In the genomic region with DNA sequence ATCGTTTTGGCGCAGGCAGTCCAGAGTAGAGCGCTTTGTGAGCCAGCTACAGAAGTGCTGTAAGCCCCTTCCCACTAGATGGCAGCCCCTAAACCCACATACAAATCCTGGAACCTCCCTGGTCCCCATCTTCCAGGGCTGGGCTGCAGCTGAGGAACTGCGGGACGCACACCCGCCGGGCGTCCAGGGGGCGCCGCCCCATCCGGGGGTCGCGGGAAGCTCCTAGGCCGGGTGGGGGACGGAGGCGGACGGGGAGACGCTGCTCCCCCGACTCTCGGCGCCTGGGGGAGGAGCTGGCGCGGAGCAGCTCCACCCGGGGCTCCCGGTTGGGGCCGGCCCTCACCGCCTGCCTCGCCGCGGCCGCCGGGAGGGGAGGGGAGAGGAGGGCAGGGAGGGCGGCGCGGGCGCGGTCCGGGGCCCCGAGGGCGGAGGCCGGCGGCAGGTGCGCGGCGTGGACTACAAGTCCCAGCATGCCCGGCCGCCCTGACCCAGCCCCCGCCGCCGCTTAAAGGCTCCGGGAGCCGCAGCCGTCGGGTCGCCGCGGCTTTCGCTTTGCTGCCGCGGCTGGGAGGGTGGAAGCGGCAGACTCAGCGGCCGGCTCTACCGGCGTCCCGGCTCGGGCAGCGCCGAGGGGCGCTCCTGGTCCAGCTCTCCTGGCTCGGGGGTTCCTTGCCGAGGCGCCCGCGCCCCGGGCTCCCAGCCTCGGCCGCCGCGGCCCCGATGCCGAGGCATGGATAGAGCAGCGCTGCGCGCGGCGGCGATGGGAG, we compare ENCODE assay signal across 8 cellular contexts. TPM values are rescaled to one million over a fixed set of nuclear protein-coding genes. Genes with fewer than 3 reads are reported as not detected.
DNase-seq lines count a peak whose midpoint lies in the region; ATAC-seq and TF ChIP-seq lines count a peak whose summit lies in the region.

A gene (plus strand): TSS at position 535 of the 767 bp plus-strand sequence. CDS start 196 bp downstream, at position 731.

- POLR2A ChIA-PET in activated CD4-positive, alpha-beta memory T cell treated with anti-CD3 and anti-CD28 coated beads for 36 hours (lab: Charles Lee) = interaction anchor here (0.9 to 3.7 kb wide), 7 partner anchors 10 to 161 kb away, joined by 3 to 26 read pairs (median 6); no protein-coding TSS in a partner anchor

- peak; percentile 52 for TF ChIP-seq CTCF in lower lobe of right lung (IDR thresholded peaks at IDR 0.05)

- H3K9me3 Mint-ChIP-seq in activated CD4-positive, alpha-beta memory T cell treated with anti-CD3 and anti-CD28 coated beads for 36 hours = no peaks in the 10 kb centered on the region

- peak within 1 kb of the TSS; percentile 83 for H3K27ac ChIP-seq in lower lobe of right lung

- peak; percentile 86 for ATAC-seq in GM18907 (IDR thresholded peaks at IDR 0.05; ENCODE audit: unreplicated experiment)
- peak; percentile 90 for ATAC-seq in HG03159 (IDR thresholded peaks at IDR 0.05; ENCODE audit: unreplicated experiment)
- peak; percentile 97 to 99 for ATAC-seq in lower lobe of right lung

- H3K4me3 ChIP-seq in lower lobe of right lung = peak within 1 kb of the TSS; percentile 91

- peaks cover 40% of the 10 kb centered on the region for H3K4me1 ChIP-seq in lower lobe of right lung

- no peaks in the 10 kb centered on the region for H3K36me3 ChIP-seq in lower lobe of right lung

- peak; percentile 91 for DNase-seq in AG08396 (ENCODE audit: low spot score)
- DNase-seq in NCI-H69 (lab: John Stamatoyannopoulos, UW) = peak; percentile 96
- DNase-seq in activated CD4-positive, alpha-beta memory T cell treated with anti-CD3 and anti-CD28 coated beads for 36 hours = peak; percentile 88
- DNase-seq in ecto neural progenitor cell (ENCODE audit: low spot score) = peak; percentile 94
- peak; percentile 93 for DNase-seq in lower lobe of right lung
- DNase-seq in stimulated activated CD4-positive, alpha-beta T cell treated with anti-CD3 and anti-CD28 coated beads, TNF-alpha, amount 100 ng/mL, for 1 hour (ENCODE audit: low read depth in 3 of 3, low spot score in 1 of 3) = peak; percentile 49 to 71 (median 62)

- intact Hi-C loops in activated CD4-positive, alpha-beta memory T cell treated with anti-CD3 and anti-CD28 coated beads for 36 hours (cut with micrococcal nuclease) = loop anchor here (1.0 to 5.0 kb wide), 4 partner anchors 10 to 145 kb away; no protein-coding TSS in a partner anchor
- intact Hi-C loops in lower lobe of right lung (cut with DNase I) = no loop called here

- peaks cover 40% of the 10 kb centered on the region for H3K4me1 Mint-ChIP-seq in activated CD4-positive, alpha-beta memory T cell treated with anti-CD3 and anti-CD28 coated beads for 36 hours (ENCODE audit: low read depth)

- CTCF ChIA-PET in activated CD4-positive, alpha-beta memory T cell treated with anti-CD3 and anti-CD28 coated beads for 36 hours (lab: Charles Lee) = interaction anchor here (0.9 to 7.6 kb wide), 16 partner anchors 9 to 219 kb away, joined by 3 to 56 read pairs (median 5); no protein-coding TSS in a partner anchor

- no peaks in the 10 kb centered on the region for H3K27me3 ChIP-seq in lower lobe of right lung (ENCODE audit: low read depth)

- no peaks in the 10 kb centered on the region for H3K9me3 ChIP-seq in lower lobe of right lung

- no peaks in the 10 kb centered on the region for H3K27me3 Mint-ChIP-seq in activated CD4-positive, alpha-beta memory T cell treated with anti-CD3 and anti-CD28 coated beads for 36 hours

- peak within 1 kb of the TSS; percentile 80 for H3K27ac Mint-ChIP-seq in activated CD4-positive, alpha-beta memory T cell treated with anti-CD3 and anti-CD28 coated beads for 36 hours

- peak within 1 kb of the TSS; percentile 92 for H3K4me3 Mint-ChIP-seq in activated CD4-positive, alpha-beta memory T cell treated with anti-CD3 and anti-CD28 coated beads for 36 hours

- peaks cover 3% of the 10 kb centered on the region for H3K36me3 Mint-ChIP-seq in activated CD4-positive, alpha-beta memory T cell treated with anti-CD3 and anti-CD28 coated beads for 36 hours

RNA-seq across cellular contexts. Expression of the gene that starts here (rescaled TPM):
- total RNA-seq in activated CD4-positive, alpha-beta memory T cell treated with anti-CD3 and anti-CD28 coated beads for 36 hours = 10 to 100 TPM; 55.0 to 60.8 TPM
- total RNA-seq in lower lobe of right lung = 59.6 TPM

Comparison
In these comparisons a context has a peak if more than half of its experiments do, and no peak if none do; other contexts are left out.
1. Peak in every context shown above with its lines: DNase-seq, ATAC-seq, H3K4me3 ChIP-seq and H3K27ac ChIP-seq.